In genomic region chr2:165003443-165004130, GRCh38 we compare ENCODE assay signal across 19 cellular contexts. TPM values are rescaled to one million over a fixed set of nuclear protein-coding genes. Genes with fewer than 3 reads are reported as not detected.
DNase-seq lines count a peak whose midpoint lies in the region; ATAC-seq and TF ChIP-seq lines count a peak whose summit lies in the region.
"Had no signal": no experiment of that assay in that cellular context is flagged by ENCODE, and none has a peak within 500 bp of the region (broad histone marks: within the 10 kb centered on the region; RNA-seq: fewer than 3 reads in every experiment).

No MANE protein-coding gene starts in this region.

- H3K4me2 ChIP-seq in HCT116 (ENCODE audit: low read length) = peak overlapping the region; percentile 10; the same call in 1 of the 2 replicates

- intact Hi-C loops in HCT116 (cut with micrococcal nuclease) = loop anchor here (5.0 kb wide), 1 partner anchor 199 kb away; the partner anchor contains the start of gene SCN3A

- BruUV-seq in HCT116 (replicated peaks; lab: Mats Ljungman, UMichigan) = no TSS peak

- no peaks in the 10 kb centered on the region for H3K4me1 ChIP-seq in HCT116 (ENCODE audit: control insufficient read depth in 1 of 2, insufficient read depth in 2 of 2, low read length in 2 of 2)
- H3K4me1 ChIP-seq: BE2C, Peyer's patch had no signal

- no peak for TF ChIP-seq RAD21 in HCT116 (IDR thresholded peaks at IDR 0.05; ENCODE audit: low read depth)

- TF ChIP-seq CTCF in HCT116 (IDR thresholded peaks at IDR 0.05 in 2 of 3, conservative IDR thresholded peaks at IDR 0.05 in 1 of 3; ENCODE audit: borderline replicate concordance in 1 of 3, insufficient read depth in 1 of 3, low read depth in 2 of 3, low read length in 2 of 3) = no peak

- CTCF ChIA-PET in HCT116 (lab: Charles Lee) = no interaction called here

- H3K4me3 ChIP-seq in HCT116 (replicated peaks in 1 of 2; ENCODE audit: low read depth in 1 of 2, low read length in 2 of 2) = no peak overlapping the region
- H3K4me3 ChIP-seq: Peyer's patch had no signal

- peak; percentile 76 for ATAC-seq in HCT116
- peak; percentile 55 for ATAC-seq in esophagus mucosa
- ATAC-seq in HG02870 (IDR thresholded peaks at IDR 0.05; ENCODE audit: unreplicated experiment) = no peak
- ATAC-seq: SK-N-SH treated with all-trans-retinoic acid at 6 μM for 48 hours had no signal

- no peak overlapping the region for H3K27ac ChIP-seq in HCT116 (ENCODE audit: low read depth, low read length)
- H3K27ac ChIP-seq: HL-60, Peyer's patch had no signal

- H4K20me1 ChIP-seq in HCT116 (ENCODE audit: insufficient read depth) = no peaks in the 10 kb centered on the region

- H2AFZ ChIP-seq in HCT116 (ENCODE audit: low read depth, low read length, poor library complexity, severe bottlenecking) = no peak overlapping the region

- no peaks in the 10 kb centered on the region for H3K36me3 ChIP-seq in HCT116 (ENCODE audit: control insufficient read depth in 1 of 2, insufficient read depth in 2 of 2, low read length in 2 of 2)
- H3K36me3 ChIP-seq: BE2C, Peyer's patch had no signal

- H3K9ac ChIP-seq in HCT116 (ENCODE audit: low read length) = no peak overlapping the region

- no peaks in the 10 kb centered on the region for H3K9me3 ChIP-seq in HCT116 (ENCODE audit: control insufficient read depth in 1 of 2, insufficient read depth in 1 of 2, low read depth in 1 of 2, low read length in 2 of 2)
- H3K9me3 ChIP-seq: BE2C, Peyer's patch had no signal

- DNase-seq in HCT116 (ENCODE audit: low read depth, low spot score) (peak; percentile 10), NCI-H748 (lab: John Stamatoyannopoulos, UW; ENCODE audit: unreplicated experiment) (peak; percentile 96), globus pallidus (ENCODE audit: low spot score) (no peak), NCI-H446 (lab: John Stamatoyannopoulos, UW) (no peak)
- DNase-seq in activated CD4-positive, alpha-beta T cell treated with anti-CD3 and anti-CD28 coated beads, Interleukin-2, amount 50 U/mL, for 4 hours = no peak
- DNase-seq: BE2C, DMS79, IMR-90, NCI-H1105, NCI-H146, NCI-H2029, NCI-H510A, NCI-H774, Peyer's patch had no signal

- RAD21 ChIA-PET in HCT116 (lab: Charles Lee; ENCODE audit: low non-redundant PET in 1 of 2, low total read pairs in 2 of 2, uncharacterized antibody in 2 of 2, unreplicated experiment in 2 of 2) = no interaction called here

- no peaks in the 10 kb centered on the region for H3K79me2 ChIP-seq in HCT116 (ENCODE audit: insufficient read depth, low read length)

- no peak for TF ChIP-seq POLR2A in HCT116 (IDR thresholded peaks at IDR 0.05; ENCODE audit: borderline replicate concordance, extremely low read depth, insufficient read depth, insufficient read length)

- POLR2A ChIA-PET in HCT116 (lab: Charles Lee) = no interaction called here

- H3K9me2 ChIP-seq in HCT116 (ENCODE audit: insufficient read depth) = no peaks in the 10 kb centered on the region

- peaks cover 9% of the 10 kb centered on the region; the same call in 1 of the 2 replicates for H3K27me3 ChIP-seq in HCT116 (ENCODE audit: insufficient read depth, low read length)
- H3K27me3 ChIP-seq: BE2C, Peyer's patch had no signal

TF ChIP-seq in HCT116, 20 proteins besides CTCF, POLR2A, EP300 and RAD21:
- TF ChIP-seq YY1 (IDR thresholded peaks at IDR 0.05; ENCODE audit: extremely low read depth, insufficient replicate concordance, low read depth, low read length) = no peak
- no peak for TF ChIP-seq CBX3 (IDR thresholded peaks at IDR 0.05; ENCODE audit: low read depth)
- TF ChIP-seq ATF3 (IDR thresholded peaks at IDR 0.05) = no peak
- TF ChIP-seq JUND (IDR thresholded peaks at IDR 0.05) = no peak
- TF ChIP-seq SP1 (IDR thresholded peaks at IDR 0.05; ENCODE audit: low read depth) = no peak
- no peak for TF ChIP-seq EZH2 (IDR thresholded peaks at IDR 0.05)

RNA-seq across cellular contexts. Expression of gene SLC38A11, which starts 48.3 kb away (rescaled TPM):
- total RNA-seq in HCT116 (2021; ENCODE audit: unreplicated experiment) (not detected), esophagus mucosa (0.48 TPM)
- polyA plus RNA-seq in HCT116 (2012) = not detected in 2 replicates
- total RNA-seq: A673 had no signal

Comparison
In these comparisons a context has a peak if more than half of its experiments do, and no peak if none do; other contexts are left out.
1. DNase-seq: peak in HCT116 (single experiment) and NCI-H748 (single experiment); none in globus pallidus (single experiment), activated CD4-positive, alpha-beta T cell treated with anti-CD3 and anti-CD28 coated beads, Interleukin-2, amount 50 U/mL, for 4 hours (0 of 2) and NCI-H446 (0 of 2).